ENCODE assay signal across 8 cellular contexts in genomic region chrX:102712216-102712966, GRCh38. TPM values are rescaled to one million over a fixed set of nuclear protein-coding genes. Genes with fewer than 3 reads are reported as not detected.
A peak's percentile ranks its signal among the peaks of the same experiment; 100 is the strongest.
DNase-seq lines count a peak whose midpoint lies in the region; ATAC-seq and TF ChIP-seq lines count a peak whose summit lies in the region.

Gene GPRASP2, plus strand, starts transcription at chrX:102712448. Its CDS starts 2,422 bp downstream, at chrX:102714870.

- DNase-seq in CD8-positive, alpha-beta T cell = peak in 4 of 7 experiments; percentile 14 to 57 (median 30)
- DNase-seq in activated CD4-positive, alpha-beta memory T cell treated with anti-CD3 and anti-CD28 coated beads, Interleukin-2, amount 10 ng/mL, durations not matched to agents 7 days and 5 days = peak; percentile 16
- peak; percentile 3 to 9 for DNase-seq in erythroblast (lab: John Stamatoyannopoulos, UW)
- peak; percentile 54 to 78 for DNase-seq in tibial artery
- DNase-seq in NCI-H2029 treated with DMSO at 0.1 percent for 48 hours (lab: John Stamatoyannopoulos, UW) = no peak

- no peaks in the 10 kb centered on the region for H3K27me3 ChIP-seq in CD8-positive, alpha-beta T cell (ENCODE audit: insufficient read depth, low read length)
- H3K27me3 ChIP-seq in mononuclear cell (ENCODE audit: insufficient read depth, low read length) (peaks cover 3% of the 10 kb centered on the region), tibial artery (no peaks in the 10 kb centered on the region)

- peak within 1 kb of the TSS; percentile 88 for H3K4me3 Mint-ChIP-seq in CD8-positive, alpha-beta T cell
- peak within 1 kb of the TSS; percentile 64 for H3K4me3 Mint-ChIP-seq in activated CD4-positive, alpha-beta memory T cell treated with anti-CD3 and anti-CD28 coated beads, Interleukin-2, amount 10 ng/mL, durations not matched to agents 7 days and 5 days

- H3K4me3 ChIP-seq in CD8-positive, alpha-beta T cell (ENCODE audit: low read depth, low read length) = peak within 1 kb of the TSS; percentile 54
- H3K4me3 ChIP-seq in mononuclear cell (ENCODE audit: low read length) (peak within 1 kb of the TSS; percentile 25), tibial artery (peak within 1 kb of the TSS; percentile 65 to 75)

- POLR2A ChIA-PET in CD8-positive, alpha-beta T cell (lab: Charles Lee) = interaction anchor here (1.1 kb wide), 1 partner anchor 8 kb away, joined by 3 read pairs; the partner anchor contains the start of gene GPRASP3
- POLR2A ChIA-PET in activated CD4-positive, alpha-beta memory T cell treated with anti-CD3 and anti-CD28 coated beads, Interleukin-2, amount 10 ng/mL, durations not matched to agents 7 days and 5 days (lab: Charles Lee) = no interaction called here

- CTCF ChIA-PET in CD8-positive, alpha-beta T cell (lab: Charles Lee) = no interaction called here
- CTCF ChIA-PET in activated CD4-positive, alpha-beta memory T cell treated with anti-CD3 and anti-CD28 coated beads, Interleukin-2, amount 10 ng/mL, durations not matched to agents 7 days and 5 days (lab: Charles Lee) = no interaction called here

- no peak for TF ChIP-seq CTCF in CD8-positive, alpha-beta T cell (IDR thresholded peaks at IDR 0.05)
- TF ChIP-seq CTCF in tibial artery (IDR thresholded peaks at IDR 0.05) = no peak

- peaks cover 4% of the 10 kb centered on the region for H3K4me1 ChIP-seq in CD8-positive, alpha-beta T cell (ENCODE audit: insufficient read depth, low read length)
- no peaks in the 10 kb centered on the region for H3K4me1 ChIP-seq in mononuclear cell (ENCODE audit: insufficient read depth, low read length)
- peaks cover 0 to 5% (median 0%) of the 10 kb centered on the region in 4 donors for H3K4me1 ChIP-seq in tibial artery

- H3K9me3 Mint-ChIP-seq in CD8-positive, alpha-beta T cell = no peaks in the 10 kb centered on the region
- no peaks in the 10 kb centered on the region for H3K9me3 Mint-ChIP-seq in activated CD4-positive, alpha-beta memory T cell treated with anti-CD3 and anti-CD28 coated beads, Interleukin-2, amount 10 ng/mL, durations not matched to agents 7 days and 5 days

- H3K4me1 Mint-ChIP-seq in CD8-positive, alpha-beta T cell (ENCODE audit: low read depth) = peaks cover 24% of the 10 kb centered on the region
- H3K4me1 Mint-ChIP-seq in activated CD4-positive, alpha-beta memory T cell treated with anti-CD3 and anti-CD28 coated beads, Interleukin-2, amount 10 ng/mL, durations not matched to agents 7 days and 5 days = peaks cover 9% of the 10 kb centered on the region

- no peak within 1 kb of the TSS for H3K27ac ChIP-seq in CD8-positive, alpha-beta T cell (ENCODE audit: low read depth, low read length)
- peak within 1 kb of the TSS; percentile 86 to 88 for H3K27ac ChIP-seq in tibial artery

- H3K36me3 Mint-ChIP-seq in CD8-positive, alpha-beta T cell = no peaks in the 10 kb centered on the region
- H3K36me3 Mint-ChIP-seq in activated CD4-positive, alpha-beta memory T cell treated with anti-CD3 and anti-CD28 coated beads, Interleukin-2, amount 10 ng/mL, durations not matched to agents 7 days and 5 days (ENCODE audit: low read depth) = no peaks in the 10 kb centered on the region

- no peak within 1 kb of the TSS for H3K27ac Mint-ChIP-seq in CD8-positive, alpha-beta T cell
- no peak within 1 kb of the TSS for H3K27ac Mint-ChIP-seq in activated CD4-positive, alpha-beta memory T cell treated with anti-CD3 and anti-CD28 coated beads, Interleukin-2, amount 10 ng/mL, durations not matched to agents 7 days and 5 days

- H3K27me3 Mint-ChIP-seq in CD8-positive, alpha-beta T cell (ENCODE audit: low read depth) = peaks cover 2% of the 10 kb centered on the region
- H3K27me3 Mint-ChIP-seq in activated CD4-positive, alpha-beta memory T cell treated with anti-CD3 and anti-CD28 coated beads, Interleukin-2, amount 10 ng/mL, durations not matched to agents 7 days and 5 days = peaks cover 25% of the 10 kb centered on the region

- no peaks in the 10 kb centered on the region for H3K9me3 ChIP-seq in CD8-positive, alpha-beta T cell (ENCODE audit: low read length)
- H3K9me3 ChIP-seq in mononuclear cell (ENCODE audit: low read depth, low read length) (no peaks in the 10 kb centered on the region), tibial artery (no peaks in the 10 kb centered on the region)

- intact Hi-C loops in CD8-positive, alpha-beta T cell (cut with DNase I, micrococcal nuclease) = loop anchor here (1.0 to 10.0 kb wide), 4 partner anchors 34 to 108 kb away; partner anchors contain the start of gene GPRASP1 (in 1 of the 2)
- intact Hi-C loops in tibial artery (cut with DNase I; ENCODE audit: low total_unique reads) = no loop called here

- H3K36me3 ChIP-seq in CD8-positive, alpha-beta T cell (ENCODE audit: insufficient read depth, low read length) = no peaks in the 10 kb centered on the region
- H3K36me3 ChIP-seq in tibial artery = no peaks in the 10 kb centered on the region

- peak; percentile 63 for ATAC-seq in CD8-positive, alpha-beta T cell
- ATAC-seq in HG02870 (IDR thresholded peaks at IDR 0.05; ENCODE audit: unreplicated experiment) = peak; percentile 35
- no peak for ATAC-seq in GM19397 (IDR thresholded peaks at IDR 0.05; ENCODE audit: unreplicated experiment)

- TF ChIP-seq POLR2A in erythroblast (IDR thresholded peaks at IDR 0.05; ENCODE audit: low read length) = no peak

RNA-seq across cellular contexts. Expression of gene GPRASP2, which starts in this region (rescaled TPM):
- total RNA-seq in CD8-positive, alpha-beta T cell = 1 to 10 TPM; 2.1 to 2.5 TPM
- under 1 TPM; 0.23 TPM for total RNA-seq in activated CD4-positive, alpha-beta memory T cell treated with anti-CD3 and anti-CD28 coated beads, Interleukin-2, amount 10 ng/mL, durations not matched to agents 7 days and 5 days
- total RNA-seq in mononuclear cell = 1.8 TPM

Comparison
In these comparisons a context has a peak if more than half of its experiments do, and no peak if none do; other contexts are left out.
1. Peak in DNase-seq in activated CD4-positive, alpha-beta memory T cell treated with anti-CD3 and anti-CD28 coated beads, Interleukin-2, amount 10 ng/mL, durations not matched to agents 7 days and 5 days; RNA of the gene not detected or under 1 TPM.